Comparison of ENCODE assay signal across 17 cellular contexts in the genomic region with DNA sequence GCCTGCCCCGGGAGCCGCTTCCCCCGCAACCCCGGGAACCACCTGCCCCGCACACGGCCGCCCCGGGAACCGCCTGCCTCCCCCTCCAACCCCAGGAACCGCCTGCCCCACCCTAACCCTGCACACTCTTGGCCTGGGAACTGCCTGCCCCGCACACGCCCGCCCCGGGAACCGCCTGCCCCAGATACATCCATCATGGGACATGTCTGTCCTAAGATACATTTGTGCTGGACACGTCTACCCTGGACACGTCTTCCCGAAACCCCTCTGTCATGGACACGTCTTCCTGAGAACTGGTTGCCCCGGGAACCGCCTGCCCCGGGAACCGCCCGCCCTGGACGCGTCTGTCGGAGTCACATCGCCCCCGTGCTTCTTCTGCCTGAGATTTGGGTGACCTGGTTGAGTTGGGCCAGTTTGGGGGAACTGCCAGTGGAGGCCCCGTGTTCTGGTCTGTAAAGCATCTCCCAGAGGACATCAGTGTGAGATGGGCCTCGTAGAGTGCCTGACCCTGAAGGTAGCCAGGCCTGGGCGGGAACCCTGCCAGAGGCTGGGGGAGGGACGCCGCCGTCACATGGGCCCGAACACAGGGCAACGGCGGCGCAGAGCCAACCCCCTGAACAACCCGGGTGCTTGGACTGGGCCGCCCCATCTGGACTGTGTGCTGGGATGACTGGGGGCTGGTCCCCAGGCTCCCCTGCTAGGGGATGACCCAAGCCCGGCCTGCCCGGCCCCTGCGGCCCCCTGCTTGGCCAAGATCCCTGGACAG. TPM values are rescaled to one million over a fixed set of nuclear protein-coding genes. Genes with fewer than 3 reads are reported as not detected.
DNase-seq lines count a peak whose midpoint lies in the region; ATAC-seq and TF ChIP-seq lines count a peak whose summit lies in the region.
"Had no signal": no experiment of that assay in that cellular context is flagged by ENCODE, and none has a peak within 500 bp of the region (broad histone marks: within the 10 kb centered on the region; RNA-seq: fewer than 3 reads in every experiment).

No MANE protein-coding gene starts in this region.

- H3K36me3 Mint-ChIP-seq in activated T-helper 2 cell treated with anti-CD3 and anti-CD28 coated beads, Interferon-gamma antibody, Interleukin-2, Interleukin-4, amounts not matched to agents 10 μg/mL and 5 μg/mL and 100 μg/mL, durations not matched to agents 14 hours and 24 hours and 36 hours (ENCODE audit: low read depth) = no peaks in the 10 kb centered on the region

- H3K27ac ChIP-seq in SK-N-SH (ENCODE audit: low read depth in 2 of 2, low read length in 1 of 2) (no peak overlapping the region), spleen (no peak overlapping the region)
- H3K27ac ChIP-seq: GM23248, thoracic aorta had no signal

- H3K79me2 ChIP-seq in SK-N-SH (ENCODE audit: insufficient read depth) = no peaks in the 10 kb centered on the region

- H3K4me1 ChIP-seq in SK-N-SH (ENCODE audit: control insufficient read depth in 1 of 2, insufficient read depth in 2 of 2, low read depth in 1 of 2, low read length in 1 of 2) = peaks cover 0 to 21% of the 10 kb centered on the region in 2 experiments; a peak in 1 of 4 replicates
- peaks cover 5 to 14% (median 9%) of the 10 kb centered on the region in 6 donors for H3K4me1 ChIP-seq in spleen

- no peak for TF ChIP-seq EP300 in SK-N-SH (IDR thresholded peaks at IDR 0.05; ENCODE audit: borderline replicate concordance in 1 of 2, low read depth in 1 of 2, low read length in 1 of 2)

- peaks cover 10% of the 10 kb centered on the region for H3K27me3 Mint-ChIP-seq in activated T-helper 2 cell treated with anti-CD3 and anti-CD28 coated beads, Interferon-gamma antibody, Interleukin-2, Interleukin-4, amounts not matched to agents 10 μg/mL and 5 μg/mL and 100 μg/mL, durations not matched to agents 14 hours and 24 hours and 36 hours (ENCODE audit: low read depth)

- WGBS in SK-N-SH (ENCODE audit: low lambda C conversion rate) = 30% methylated on average over 12 of the region's 44 CpGs
- 88 to 92% (median 89%) methylated on average over 32 to 44 of the region's 44 CpGs for WGBS in spleen, 5 donors

- CTCF ChIA-PET in SK-N-SH (lab: Yijun Ruan, JAX) = interaction anchor here (9.1 kb wide), 1 partner anchor 19 kb away, joined by 246 read pairs; a partner anchor contains a TSS

- TF ChIP-seq CTCF in SK-N-SH (IDR thresholded peaks at IDR 0.05) (no peak), spleen (IDR thresholded peaks at IDR 0.05 in 8 of 11, conservative IDR thresholded peaks at IDR 0.05 in 3 of 11) (no peak)

- H3K27ac Mint-ChIP-seq in activated T-helper 2 cell treated with anti-CD3 and anti-CD28 coated beads, Interferon-gamma antibody, Interleukin-2, Interleukin-4, amounts not matched to agents 10 μg/mL and 5 μg/mL and 100 μg/mL, durations not matched to agents 14 hours and 24 hours and 36 hours = no peak overlapping the region
- H3K27ac Mint-ChIP-seq: activated CD8-positive, alpha-beta T cell treated with anti-CD3 and anti-CD28 coated beads for 36 hours had no signal

- no peak overlapping the region for H3K4me2 ChIP-seq in SK-N-SH

- H3K9me3 Mint-ChIP-seq in activated T-helper 2 cell treated with anti-CD3 and anti-CD28 coated beads, Interferon-gamma antibody, Interleukin-2, Interleukin-4, amounts not matched to agents 10 μg/mL and 5 μg/mL and 100 μg/mL, durations not matched to agents 14 hours and 24 hours and 36 hours = no peaks in the 10 kb centered on the region
- H3K9me3 Mint-ChIP-seq: activated CD8-positive, alpha-beta T cell treated with anti-CD3 and anti-CD28 coated beads for 36 hours had no signal

- no peaks in the 10 kb centered on the region for H4K20me1 ChIP-seq in SK-N-SH (ENCODE audit: insufficient read depth)

- ATAC-seq in SK-N-SH treated with all-trans-retinoic acid at 6 μM for 48 hours = no peak
- ATAC-seq: activated CD8-positive, alpha-beta T cell treated with anti-CD3 and anti-CD28 coated beads for 36 hours had no signal

- H3K4me1 Mint-ChIP-seq in activated T-helper 2 cell treated with anti-CD3 and anti-CD28 coated beads, Interferon-gamma antibody, Interleukin-2, Interleukin-4, amounts not matched to agents 10 μg/mL and 5 μg/mL and 100 μg/mL, durations not matched to agents 14 hours and 24 hours and 36 hours (ENCODE audit: low read depth) = peaks cover 2% of the 10 kb centered on the region

- no peak for TF ChIP-seq POLR2A in spleen (IDR thresholded peaks at IDR 0.05)

- peaks cover 3% of the 10 kb centered on the region for H3F3A ChIP-seq in SK-N-SH (replicated peaks; ENCODE audit: insufficient read depth)

- H3K9me2 ChIP-seq in SK-N-SH = no peaks in the 10 kb centered on the region

- no peak for TF ChIP-seq RAD21 in SK-N-SH (IDR thresholded peaks at IDR 0.05; ENCODE audit: low read length)

- no peaks in the 10 kb centered on the region for H3K36me3 ChIP-seq in SK-N-SH (replicated peaks in 1 of 2; ENCODE audit: control insufficient read depth in 1 of 2, insufficient read depth in 2 of 2, low read length in 1 of 2)
- no peaks in the 10 kb centered on the region for H3K36me3 ChIP-seq in spleen
- H3K36me3 ChIP-seq: thoracic aorta had no signal

- H3K27me3 ChIP-seq in SK-N-SH (ENCODE audit: insufficient read depth) (no peaks in the 10 kb centered on the region), spleen (replicated peaks in 1 of 7) (peaks cover 0 to 81% (median 38%) of the 10 kb centered on the region in 7 donors)

- no peak overlapping the region for H3K4me3 Mint-ChIP-seq in activated T-helper 2 cell treated with anti-CD3 and anti-CD28 coated beads, Interferon-gamma antibody, Interleukin-2, Interleukin-4, amounts not matched to agents 10 μg/mL and 5 μg/mL and 100 μg/mL, durations not matched to agents 14 hours and 24 hours and 36 hours (ENCODE audit: low read depth)
- H3K4me3 Mint-ChIP-seq: activated CD8-positive, alpha-beta T cell treated with anti-CD3 and anti-CD28 coated beads for 36 hours had no signal

- H3K4me3 ChIP-seq in SK-N-SH (ENCODE audit: low read depth in 2 of 2, low read length in 1 of 2) (0 out of 4 replicates have a peak overlapping the region, but pooled peaks of 1 of the 2 experiments have one; percentile 1), spleen (no peak overlapping the region)
- H3K4me3 ChIP-seq: GM23248, thoracic aorta had no signal

- intact Hi-C loops in cardiac septum (cut with DNase I) (no loop called here), spleen (cut with DNase I; ENCODE audit: low total_unique reads) (no loop called here)
- intact Hi-C loops in activated T-helper 2 cell treated with anti-CD3 and anti-CD28 coated beads, Interferon-gamma antibody, Interleukin-2, Interleukin-4, amounts not matched to agents 10 μg/mL and 5 μg/mL and 100 μg/mL, durations not matched to agents 14 hours and 24 hours and 36 hours (cut with micrococcal nuclease) = no loop called here

- H3K9me3 ChIP-seq in SK-N-SH = no peaks in the 10 kb centered on the region
- no peaks in the 10 kb centered on the region for H3K9me3 ChIP-seq in spleen
- H3K9me3 ChIP-seq: thoracic aorta had no signal

- DNase-seq in SK-N-SH (peak; percentile 67), cardiac septum (ENCODE audit: low spot score) (peak; percentile 75), spleen (peak; percentile 66), HCEC 1CT (no peak)
- no peak for DNase-seq in activated T-helper 2 cell treated with anti-CD3 and anti-CD28 coated beads, Interferon-gamma antibody, Interleukin-2, Interleukin-4, amounts not matched to agents 10 μg/mL and 5 μg/mL and 100 μg/mL, durations not matched to agents 14 hours and 24 hours and 36 hours (ENCODE audit: low spot score)
- DNase-seq: activated CD8-positive, alpha-beta T cell treated with anti-CD3 and anti-CD28 coated beads for 36 hours; activated gamma-delta T cell; GM23248; KG1; NCI-H1417 treated with DMSO at 0.1 percent for 48 hours; NCI-H510A; nucleus accumbens; T-helper 9 cell had no signal

- H2AFZ ChIP-seq in SK-N-SH (ENCODE audit: low read depth) = no peak overlapping the region
- H2AFZ ChIP-seq: GM23248 had no signal

- POLR2A ChIA-PET in SK-N-SH (lab: Yijun Ruan, JAX) = no interaction called here

- no peak overlapping the region for H3K9ac ChIP-seq in SK-N-SH
- H3K9ac ChIP-seq: GM23248 had no signal

RNA-seq across cellular contexts. Expression of a gene that starts 3.6 kb away (rescaled TPM):
- polyA plus RNA-seq in SK-N-SH (2012; rRNA removed) (0.18 and 0.25 TPM in 2 replicates), spleen (under 1 TPM; 0.20 to 0.80 (median 0.21) TPM)
- 0.13 and 0.18 TPM in 2 replicates for polyA plus RNA-seq in SK-N-SH (2012; cell fraction: cytosol; rRNA removed)
- 0.73 and 1.4 TPM in 2 replicates for polyA plus RNA-seq in SK-N-SH (2012; cell fraction: nucleus; rRNA removed)
- total RNA-seq in cardiac septum (50.1 TPM), spleen (under 1 TPM in 3 of 7 donors, not detected in 4; 0.39 to 0.85 (median 0.60) TPM)
- total RNA-seq in activated T-helper 2 cell treated with anti-CD3 and anti-CD28 coated beads, Interferon-gamma antibody, Interleukin-2, Interleukin-4, amounts not matched to agents 10 μg/mL and 5 μg/mL and 100 μg/mL, durations not matched to agents 14 hours and 24 hours and 36 hours = not detected in 2 replicates
- total RNA-seq: A673; activated CD8-positive, alpha-beta T cell treated with anti-CD3 and anti-CD28 coated beads for 36 hours; dermis microvascular lymphatic vessel endothelial cell; GM23248 had no signal

RNA-seq across cellular contexts. Expression of a gene that starts 12.0 kb away (rescaled TPM):
- polyA plus RNA-seq in SK-N-SH (2012; rRNA removed) = not detected in 2 replicates
- not detected in 2 replicates for polyA plus RNA-seq in SK-N-SH (2012; cell fraction: cytosol; rRNA removed)
- polyA plus RNA-seq in SK-N-SH (2012; cell fraction: nucleus; rRNA removed) = 0.13 and 0.25 TPM in 2 replicates
- not detected for total RNA-seq in cardiac septum
- total RNA-seq in spleen = 1 to 10 TPM in 5 of 7 donors, under 1 TPM in 2; 0.65 to 2.2 (median 1.1) TPM
- under 1 TPM; 0.17 to 0.80 (median 0.63) TPM for polyA plus RNA-seq in spleen
- total RNA-seq in activated T-helper 2 cell treated with anti-CD3 and anti-CD28 coated beads, Interferon-gamma antibody, Interleukin-2, Interleukin-4, amounts not matched to agents 10 μg/mL and 5 μg/mL and 100 μg/mL, durations not matched to agents 14 hours and 24 hours and 36 hours = 3.7 and 4.0 TPM in 2 replicates
- total RNA-seq: A673 had no signal

RNA-seq across cellular contexts. Expression of a gene that starts 17.9 kb away (rescaled TPM):
- polyA plus RNA-seq in SK-N-SH (2012; rRNA removed) (27.3 and 28.1 TPM in 2 replicates), spleen (10 to 100 TPM; 14.1 to 31.6 (median 26.0) TPM)
- polyA plus RNA-seq in SK-N-SH (2012; cell fraction: cytosol; rRNA removed) = 3.6 and 5.7 TPM in 2 replicates
- polyA plus RNA-seq in SK-N-SH (2012; cell fraction: nucleus; rRNA removed) = 220 and 295 TPM in 2 replicates
- total RNA-seq in cardiac septum (4.8 TPM), spleen (10 to 100 TPM; 12.0 to 21.5 (median 18.7) TPM)
- total RNA-seq in activated T-helper 2 cell treated with anti-CD3 and anti-CD28 coated beads, Interferon-gamma antibody, Interleukin-2, Interleukin-4, amounts not matched to agents 10 μg/mL and 5 μg/mL and 100 μg/mL, durations not matched to agents 14 hours and 24 hours and 36 hours = 36.8 and 41.6 TPM in 2 replicates

RNA-seq across cellular contexts. Expression of a gene that starts 19.2 kb away (rescaled TPM):
- polyA plus RNA-seq in SK-N-SH (2012; rRNA removed) (114 and 124 TPM in 2 replicates), spleen (10 to 100 TPM; 46.6 to 73.4 (median 52.8) TPM)
- polyA plus RNA-seq in SK-N-SH (2012; cell fraction: cytosol; rRNA removed) = 77.5 and 83.1 TPM in 2 replicates
- 214 and 215 TPM in 2 replicates for polyA plus RNA-seq in SK-N-SH (2012; cell fraction: nucleus; rRNA removed)
- total RNA-seq in cardiac septum (39.0 TPM), spleen (10 to 100 TPM; 26.2 to 61.1 (median 44.7) TPM)
- 150 and 154 TPM in 2 replicates for total RNA-seq in activated T-helper 2 cell treated with anti-CD3 and anti-CD28 coated beads, Interferon-gamma antibody, Interleukin-2, Interleukin-4, amounts not matched to agents 10 μg/mL and 5 μg/mL and 100 μg/mL, durations not matched to agents 14 hours and 24 hours and 36 hours

RNA-seq across cellular contexts. Expression of a gene that starts 21.6 kb away (rescaled TPM):
- polyA plus RNA-seq in SK-N-SH (2012; rRNA removed) = 4.2 and 4.7 TPM in 2 replicates
- 0.26 and 0.32 TPM in 2 replicates for polyA plus RNA-seq in SK-N-SH (2012; cell fraction: cytosol; rRNA removed)
- polyA plus RNA-seq in SK-N-SH (2012; cell fraction: nucleus; rRNA removed) = 43.9 and 52.7 TPM in 2 replicates
- 56.5 TPM for total RNA-seq in cardiac septum
- total RNA-seq in spleen = 10 to 100 TPM in 5 of 7 donors, 1 to 10 TPM in 2; 3.8 to 39.0 (median 15.4) TPM
- polyA plus RNA-seq in spleen = 10 to 100 TPM; 20.8 to 64.3 (median 27.8) TPM
- total RNA-seq in activated T-helper 2 cell treated with anti-CD3 and anti-CD28 coated beads, Interferon-gamma antibody, Interleukin-2, Interleukin-4, amounts not matched to agents 10 μg/mL and 5 μg/mL and 100 μg/mL, durations not matched to agents 14 hours and 24 hours and 36 hours = 2.0 and 3.1 TPM in 2 replicates

Comparison
In these comparisons a context has a peak if more than half of its experiments do, and no peak if none do; other contexts are left out.
1. DNase-seq: peak in SK-N-SH (single experiment), cardiac septum (single experiment) and spleen (single experiment); none in HCEC 1CT (single experiment) and activated T-helper 2 cell treated with anti-CD3 and anti-CD28 coated beads, Interferon-gamma antibody, Interleukin-2, Interleukin-4, amounts not matched to agents 10 μg/mL and 5 μg/mL and 100 μg/mL, durations not matched to agents 14 hours and 24 hours and 36 hours (single experiment).
2. RNA of a gene that starts 3.6 kb away (total RNA-seq): 50.1 TPM in cardiac septum (single experiment); 0.39 to 0.85 TPM in spleen and not detected in activated T-helper 2 cell treated with anti-CD3 and anti-CD28 coated beads, Interferon-gamma antibody, Interleukin-2, Interleukin-4, amounts not matched to agents 10 μg/mL and 5 μg/mL and 100 μg/mL, durations not matched to agents 14 hours and 24 hours and 36 hours; every median in the first group is over 10 times any median in the second.